Comparison of ENCODE assay signal across 8 cellular contexts in genomic region chr2:157296958-157297357, GRCh38. TPM values are rescaled to one million over a fixed set of nuclear protein-coding genes. Genes with fewer than 3 reads are reported as not detected.
"Had no signal": no experiment of that assay in that cellular context is flagged by ENCODE, and none has a peak within 500 bp of the region (broad histone marks: within the 10 kb centered on the region; RNA-seq: fewer than 3 reads in every experiment).

No MANE protein-coding gene starts in this region.

- H3K4me3 ChIP-seq: K562 had no signal

- ATAC-seq: HepG2, K562 had no signal

- H3K9me3 Mint-ChIP-seq: IgD-negative memory B cell had no signal

- H3K4me3 Mint-ChIP-seq: IgD-negative memory B cell had no signal

- DNase-seq: IMR-90, KBM-7 had no signal

- H3K27ac ChIP-seq: HL-60 had no signal

- H3K36me3 Mint-ChIP-seq: IgD-negative memory B cell had no signal

- H3K27ac Mint-ChIP-seq: IgD-negative memory B cell had no signal

RNA-seq across cellular contexts. Expression of gene ERMN, which starts 28.7 kb away (rescaled TPM):
- total RNA-seq: HepG2, HT-29, IMR-90 had no signal
- polyA plus RNA-seq: HepG2, IMR-90 had no signal

RNA-seq across cellular contexts. Expression of gene GALNT5, which starts 39.5 kb away (rescaled TPM):
- total RNA-seq: HepG2, HT1080 had no signal
- polyA plus RNA-seq: HepG2, IgD-negative memory B cell had no signal
